ENCODE assay signal across 12 cellular contexts in genomic region chr2:160279813-160280465, GRCh38.
DNase-seq lines count a peak whose midpoint lies in the region; FAIRE-seq and TF ChIP-seq lines count a peak whose summit lies in the region.
"Had no signal": no experiment of that assay in that cellular context is flagged by ENCODE, and none has a peak within 500 bp of the region (broad histone marks: within the 10 kb centered on the region; RNA-seq: fewer than 3 reads in every experiment).

No MANE protein-coding gene starts in this region.

- H3K27ac Mint-ChIP-seq in astrocyte (ENCODE audit: unreplicated experiment) = no peak overlapping the region
- peak overlapping the region; percentile 67 for H3K27ac Mint-ChIP-seq in mesothelial cell of epicardium
- H3K27ac Mint-ChIP-seq: dendritic cell treated with granulocyte-macrophage colony-stimulating factor and Interleukin-4, amounts not matched to agents 40 ng/mL and 50 ng/mL, for 4 days; nephron progenitor cell had no signal

- H3K9me3 ChIP-seq in astrocyte (ENCODE audit: insufficient read depth, low read depth, low read length) (no peaks in the 10 kb centered on the region), vagina (no peaks in the 10 kb centered on the region)

- peaks cover 28% of the 10 kb centered on the region for H3K36me3 Mint-ChIP-seq in astrocyte (ENCODE audit: low read depth, unreplicated experiment)
- peaks cover 50% of the 10 kb centered on the region for H3K36me3 Mint-ChIP-seq in mesothelial cell of epicardium

- intact Hi-C loops in vagina (cut with DNase I) = loop anchor here (10.0 kb wide), 1 partner anchor 125 kb away; no protein-coding TSS in a partner anchor

- H4K20me1 ChIP-seq in astrocyte (ENCODE audit: insufficient read depth, low read length) = no peaks in the 10 kb centered on the region

- TF ChIP-seq CTCF in astrocyte (IDR thresholded peaks at IDR 0.05; ENCODE audit: insufficient read depth, low read depth, low read length) (no peak), mesothelial cell of epicardium (IDR thresholded peaks at IDR 0.05; ENCODE audit: unreplicated experiment) (no peak), vagina (IDR thresholded peaks at IDR 0.05) (no peak)

- DNase-seq in AG20443 (ENCODE audit: low spot score) (peak; percentile 22), HT1080 (ENCODE audit: low read depth) (peak; percentile 86), astrocyte (ENCODE audit: low read depth) (peak; percentile 52), mesothelial cell of epicardium (ENCODE audit: low spot score in 2 of 2, unreplicated experiment in 2 of 2) (no peak), vagina (ENCODE audit: extremely low spot score in 2 of 2) (no peak), HuH-7 (ENCODE audit: low spot score) (no peak), NCI-H187 (lab: John Stamatoyannopoulos, UW) (no peak)
- no peak for DNase-seq in stimulated activated CD4-positive, alpha-beta T cell treated with anti-CD3 and anti-CD28 coated beads, Interleukin-15, amount 100 ng/mL, for 24 hours
- DNase-seq: NCI-H526 treated with DMSO at 0.1 percent for 48 hours; nephron progenitor cell; stimulated activated CD4-positive, alpha-beta T cell treated with anti-CD3 and anti-CD28 coated beads, Interleukin-2, amount 100 ng/mL, for 24 hours had no signal

- TF ChIP-seq POLR2A in vagina (IDR thresholded peaks at IDR 0.05) = no peak

- H3K36me3 ChIP-seq in astrocyte (ENCODE audit: insufficient read depth, low read length) = peaks cover 67% of the 10 kb centered on the region
- H3K36me3 ChIP-seq in vagina = peaks cover 0 to 47% of the 10 kb centered on the region in 2 donors

- H3K27me3 Mint-ChIP-seq in astrocyte (ENCODE audit: low read depth, unreplicated experiment) = no peaks in the 10 kb centered on the region
- no peaks in the 10 kb centered on the region for H3K27me3 Mint-ChIP-seq in mesothelial cell of epicardium (ENCODE audit: low read depth)
- H3K27me3 Mint-ChIP-seq: dendritic cell treated with granulocyte-macrophage colony-stimulating factor and Interleukin-4, amounts not matched to agents 40 ng/mL and 50 ng/mL, for 4 days had no signal

- H3K27ac ChIP-seq in astrocyte (ENCODE audit: low read depth, low read length) (peak overlapping the region; percentile 3), vagina (no peak overlapping the region)

- no peak overlapping the region for H2AFZ ChIP-seq in astrocyte (ENCODE audit: low read depth, low read length)

- no peak overlapping the region for H3K4me3 ChIP-seq in astrocyte (ENCODE audit: insufficient read depth, low read depth, low read length)
- H3K4me3 ChIP-seq in vagina = no peak overlapping the region

- H3K9me3 Mint-ChIP-seq in astrocyte (ENCODE audit: unreplicated experiment) = no peaks in the 10 kb centered on the region
- H3K9me3 Mint-ChIP-seq in mesothelial cell of epicardium = peaks cover 5% of the 10 kb centered on the region
- H3K9me3 Mint-ChIP-seq: dendritic cell treated with granulocyte-macrophage colony-stimulating factor and Interleukin-4, amounts not matched to agents 40 ng/mL and 50 ng/mL, for 4 days; nephron progenitor cell had no signal

- peak overlapping the region; percentile 14 for H3K4me2 ChIP-seq in astrocyte (ENCODE audit: low read length)

- no peaks in the 10 kb centered on the region for H3K79me2 ChIP-seq in astrocyte (ENCODE audit: insufficient read depth, low read length)

- H3K27me3 ChIP-seq in astrocyte (ENCODE audit: insufficient read depth, low read length) (no peaks in the 10 kb centered on the region), vagina (no peaks in the 10 kb centered on the region)

- H3K4me1 Mint-ChIP-seq in astrocyte (ENCODE audit: low read depth, unreplicated experiment) (peaks cover 32% of the 10 kb centered on the region), mesothelial cell of epicardium (peaks cover 18% of the 10 kb centered on the region)

- H3K4me1 ChIP-seq in astrocyte (ENCODE audit: insufficient read depth, low read length) (peaks cover 12% of the 10 kb centered on the region), vagina (peaks cover 14% of the 10 kb centered on the region)

- peak; percentile 80 for FAIRE-seq in astrocyte (lab: Jason Lieb, UNC)

- H3K4me3 Mint-ChIP-seq in astrocyte (ENCODE audit: unreplicated experiment) (no peak overlapping the region), mesothelial cell of epicardium (no peak overlapping the region)
- H3K4me3 Mint-ChIP-seq: dendritic cell treated with granulocyte-macrophage colony-stimulating factor and Interleukin-4, amounts not matched to agents 40 ng/mL and 50 ng/mL, for 4 days; nephron progenitor cell had no signal

- H3K9ac ChIP-seq in astrocyte (ENCODE audit: low read length) = no peak overlapping the region

Comparison
In these comparisons a context has a peak if more than half of its experiments do, and no peak if none do; other contexts are left out.
1. DNase-seq: peak in AG20443 (single experiment), HT1080 (single experiment) and astrocyte (single experiment); none in mesothelial cell of epicardium (0 of 2), vagina (0 of 2), stimulated activated CD4-positive, alpha-beta T cell treated with anti-CD3 and anti-CD28 coated beads, Interleukin-15, amount 100 ng/mL, for 24 hours (single experiment), HuH-7 (single experiment) and NCI-H187 (0 of 2).